ENCODE assay signal across 8 cellular contexts in genomic region chr10:3784510-3785250, GRCh38. TPM values are rescaled to one million over a fixed set of nuclear protein-coding genes. Genes with fewer than 3 reads are reported as not detected.
DNase-seq lines count a peak whose midpoint lies in the region; ATAC-seq and TF ChIP-seq lines count a peak whose summit lies in the region.

Gene KLF6, minus strand, starts transcription at chr10:3785209. Its CDS starts 195 bp downstream, at chr10:3785014.

- TF ChIP-seq CTCF in dorsolateral prefrontal cortex (IDR thresholded peaks at IDR 0.05 in 54 of 56, conservative IDR thresholded peaks at IDR 0.05 in 2 of 56; ENCODE audit: low read depth in 1 of 56, partially characterized antibody in 56 of 56) (peak in 9 of 56 donors; percentile 2 to 15 (median 8)), lower lobe of right lung (IDR thresholded peaks at IDR 0.05) (no peak)

- peaks cover 52% of the 10 kb centered on the region for H3K36me3 Mint-ChIP-seq in activated CD4-positive, alpha-beta T cell treated with anti-CD3 and anti-CD28 coated beads, Interleukin-2, amount 10 ng/mL, durations not matched to agents 24 days and 14 days (ENCODE audit: low read depth)

- H3K9me3 Mint-ChIP-seq in activated CD4-positive, alpha-beta T cell treated with anti-CD3 and anti-CD28 coated beads, Interleukin-2, amount 10 ng/mL, durations not matched to agents 24 days and 14 days, result peaks cover 10% of the 10 kb centered on the region

- H3K36me3 ChIP-seq in SJSA1 (peaks cover 54% of the 10 kb centered on the region), lower lobe of right lung (peaks cover 26% of the 10 kb centered on the region), stomach smooth muscle (ENCODE audit: control insufficient read depth in 2 of 2, insufficient read depth in 2 of 2, low read length in 2 of 2) (peaks cover 21 to 23% of the 10 kb centered on the region in 2 donors)

- DNase-seq in activated CD4-positive, alpha-beta T cell treated with anti-CD3 and anti-CD28 coated beads, Interleukin-2, amount 10 ng/mL, durations not matched to agents 24 days and 14 days, result no peak
- no peak for DNase-seq in activated CD4-positive, alpha-beta T cell treated with anti-CD3 and anti-CD28 coated beads, Interleukin-2, amount 50 U/mL, for 1 hour
- DNase-seq in SJSA1 (ENCODE audit: low read depth in 1 of 2, low spot score in 2 of 2) (peak in 1 of 2 experiments; percentile 80), dorsolateral prefrontal cortex (peak in 8 of 10 donors; percentile 35 to 66 (median 49)), lower lobe of right lung (peak; percentile 77), kidney glomerular epithelial cell (lab: John Stamatoyannopoulos, UW) (no peak)

- H3K4me1 ChIP-seq in SJSA1 (replicated peaks), result peaks cover 47% of the 10 kb centered on the region
- H3K4me1 ChIP-seq in lower lobe of right lung, result peaks cover 26% of the 10 kb centered on the region
- H3K4me1 ChIP-seq in stomach smooth muscle (ENCODE audit: control insufficient read depth, insufficient read depth, low read length), result peaks cover 33% of the 10 kb centered on the region

- H3K27me3 ChIP-seq in SJSA1 (replicated peaks) (no peaks in the 10 kb centered on the region), dorsolateral prefrontal cortex (no peaks in the 10 kb centered on the region), lower lobe of right lung (ENCODE audit: low read depth) (no peaks in the 10 kb centered on the region), stomach smooth muscle (ENCODE audit: control insufficient read depth in 1 of 2, insufficient read depth in 2 of 2, low read length in 2 of 2) (no peaks in the 10 kb centered on the region)

- intact Hi-C loops in activated CD4-positive, alpha-beta T cell treated with anti-CD3 and anti-CD28 coated beads, Interleukin-2, amount 10 ng/mL, durations not matched to agents 24 days and 14 days (cut with micrococcal nuclease), result loop anchor here (1.0 to 5.0 kb wide), 6 partner anchors 13 to 587 kb away; no protein-coding TSS in a partner anchor
- intact Hi-C loops in dorsolateral prefrontal cortex (cut with DNase I) (loop anchor here (5.0 to 10.0 kb wide), 5 partner anchors 312 to 870 kb away; no protein-coding TSS in a partner anchor), lower lobe of right lung (cut with DNase I) (no loop called here)

- H3K9me3 ChIP-seq in SJSA1 (replicated peaks) (no peaks in the 10 kb centered on the region), lower lobe of right lung (peaks cover 3% of the 10 kb centered on the region), stomach smooth muscle (ENCODE audit: control insufficient read depth in 2 of 2, low read length in 2 of 2) (no peaks in the 10 kb centered on the region)

- peak within 1 kb of the TSS; percentile 100 for H3K9ac ChIP-seq in stomach smooth muscle (ENCODE audit: low read length in 2 of 2)

- H3K4me1 Mint-ChIP-seq in activated CD4-positive, alpha-beta T cell treated with anti-CD3 and anti-CD28 coated beads, Interleukin-2, amount 10 ng/mL, durations not matched to agents 24 days and 14 days, result peaks cover 51% of the 10 kb centered on the region

- no peaks in the 10 kb centered on the region for H3K27me3 Mint-ChIP-seq in activated CD4-positive, alpha-beta T cell treated with anti-CD3 and anti-CD28 coated beads, Interleukin-2, amount 10 ng/mL, durations not matched to agents 24 days and 14 days

- H3K4me3 ChIP-seq in SJSA1 (peak within 1 kb of the TSS; percentile 96), dorsolateral prefrontal cortex (peak within 1 kb of the TSS; percentile 69 to 100 (median 93)), lower lobe of right lung (peak within 1 kb of the TSS; percentile 90), stomach smooth muscle (ENCODE audit: low read length in 2 of 2) (peak within 1 kb of the TSS; percentile 96 to 98)

- H3K27ac Mint-ChIP-seq in activated CD4-positive, alpha-beta T cell treated with anti-CD3 and anti-CD28 coated beads, Interleukin-2, amount 10 ng/mL, durations not matched to agents 24 days and 14 days, result peak within 1 kb of the TSS; percentile 99

- H3K4me3 Mint-ChIP-seq in activated CD4-positive, alpha-beta T cell treated with anti-CD3 and anti-CD28 coated beads, Interleukin-2, amount 10 ng/mL, durations not matched to agents 24 days and 14 days, result peak within 1 kb of the TSS; percentile 91

- H3K27ac ChIP-seq in SJSA1 (peak within 1 kb of the TSS; percentile 100), dorsolateral prefrontal cortex (peak within 1 kb of the TSS; percentile 96 to 100 (median 99)), lower lobe of right lung (peak within 1 kb of the TSS; percentile 100), stomach smooth muscle (ENCODE audit: low read length) (peak within 1 kb of the TSS; percentile 100)

- ATAC-seq in HG02884 (IDR thresholded peaks at IDR 0.05; ENCODE audit: unreplicated experiment) (peak; percentile 33), lower lobe of right lung (peak; percentile 3 to 9)

RNA-seq across cellular contexts. Expression of gene KLF6, which starts in this region (rescaled TPM):
- total RNA-seq in activated CD4-positive, alpha-beta T cell treated with anti-CD3 and anti-CD28 coated beads, Interleukin-2, amount 10 ng/mL, durations not matched to agents 24 days and 14 days, result 116 and 127 TPM in 2 replicates
- total RNA-seq in SJSA1 (2014; rRNA removed; shearing (Covaris generic)), result 18.0 and 21.3 TPM in 2 replicates
- 100 to 1,000 TPM in 1 of 120 experiments, 10 to 100 TPM in 119; 22.3 to 102 (median 41.8) TPM for total RNA-seq in dorsolateral prefrontal cortex
- 242 TPM for total RNA-seq in lower lobe of right lung

Comparison
In these comparisons a context has a peak if more than half of its experiments do, and no peak if none do; other contexts are left out.
1. DNase-seq: peak in dorsolateral prefrontal cortex (8 of 10) and lower lobe of right lung (single experiment); none in activated CD4-positive, alpha-beta T cell treated with anti-CD3 and anti-CD28 coated beads, Interleukin-2, amount 10 ng/mL, durations not matched to agents 24 days and 14 days (single experiment), activated CD4-positive, alpha-beta T cell treated with anti-CD3 and anti-CD28 coated beads, Interleukin-2, amount 50 U/mL, for 1 hour (single experiment) and kidney glomerular epithelial cell (single experiment).
2. Peak in every context shown above with its lines, with median percentiles within 50 percentile points of each other: H3K27ac ChIP-seq and H3K4me3 ChIP-seq.